In the genomic region with DNA sequence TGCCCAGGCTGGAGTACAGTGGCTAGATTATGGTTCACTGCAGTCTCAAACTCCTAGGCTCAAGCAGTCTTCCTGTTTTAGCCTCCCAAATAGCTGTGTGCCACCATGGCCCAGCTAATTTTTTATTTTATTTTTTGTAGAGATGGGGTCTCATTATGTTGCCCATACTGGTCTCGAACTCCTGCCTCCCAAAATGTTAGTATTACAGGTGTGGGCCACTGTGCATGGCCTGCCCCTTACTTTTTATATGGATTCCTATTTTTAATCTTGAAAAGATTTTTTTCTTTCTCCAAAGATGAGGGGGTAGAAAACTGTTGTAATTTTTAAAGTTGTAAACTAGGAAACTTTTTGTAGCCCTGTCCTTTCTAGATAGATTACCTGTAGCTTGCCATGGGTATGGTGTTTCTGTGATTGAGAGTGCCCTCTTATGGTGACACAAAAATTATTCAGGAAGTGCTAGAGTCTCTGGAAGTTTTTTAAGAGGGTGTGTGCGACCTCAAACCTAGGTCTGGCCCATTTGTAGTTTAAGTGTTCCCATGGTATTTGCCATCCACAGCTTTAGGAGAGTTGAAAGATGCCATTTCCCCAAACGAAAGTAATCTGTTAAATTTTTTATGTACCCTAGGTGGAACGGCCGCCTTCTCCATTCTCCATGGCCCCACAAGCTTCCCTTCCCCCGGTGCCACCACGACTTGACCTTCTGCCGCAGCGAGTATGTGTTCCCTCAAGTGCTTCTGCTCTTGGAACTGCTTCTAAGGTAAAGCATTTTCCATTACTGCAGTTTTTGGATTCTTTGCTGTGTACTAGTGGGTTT, we compare ENCODE assay signal across 9 cellular contexts. TPM values are rescaled to one million over a fixed set of nuclear protein-coding genes. Genes with fewer than 3 reads are reported as not detected.
A peak's percentile ranks its signal among the peaks of the same experiment; 100 is the strongest.
DNase-seq lines count a peak whose midpoint lies in the region; ATAC-seq and TF ChIP-seq lines count a peak whose summit lies in the region.
"Had no signal": no experiment of that assay in that cellular context is flagged by ENCODE, and none has a peak within 500 bp of the region (broad histone marks: within the 10 kb centered on the region; RNA-seq: fewer than 3 reads in every experiment).

No MANE protein-coding gene starts in this region.

- TF ChIP-seq POLR2A in upper lobe of left lung (IDR thresholded peaks at IDR 0.05) = no peak

- peaks cover 33% of the 10 kb centered on the region for H3K36me3 Mint-ChIP-seq in activated naive CD8-positive, alpha-beta T cell treated with anti-CD3 and anti-CD28 coated beads, Interleukin-2, amount 50 U/mL, for 24 hours (ENCODE audit: low read depth)

- H3K27me3 ChIP-seq in AG04450 (ENCODE audit: control insufficient read depth, insufficient read depth, low read length) = no peaks in the 10 kb centered on the region
- H3K27me3 ChIP-seq in upper lobe of left lung = no peaks in the 10 kb centered on the region

- no peak overlapping the region for H3K4me3 Mint-ChIP-seq in activated naive CD8-positive, alpha-beta T cell treated with anti-CD3 and anti-CD28 coated beads, Interleukin-2, amount 50 U/mL, for 24 hours

- H3K27ac Mint-ChIP-seq in activated naive CD8-positive, alpha-beta T cell treated with anti-CD3 and anti-CD28 coated beads, Interleukin-2, amount 50 U/mL, for 24 hours = peak overlapping the region; percentile 54

- TF ChIP-seq CTCF in AG04450 (IDR thresholded peaks at IDR 0.05; ENCODE audit: low read depth, low read length) = peak; percentile 47
- peak in 4 of 6 experiments; percentile 19 to 49 (median 26) for TF ChIP-seq CTCF in upper lobe of left lung (IDR thresholded peaks at IDR 0.05)

- no peaks in the 10 kb centered on the region for H3K4me1 ChIP-seq in upper lobe of left lung

- H3K4me1 Mint-ChIP-seq in activated naive CD8-positive, alpha-beta T cell treated with anti-CD3 and anti-CD28 coated beads, Interleukin-2, amount 50 U/mL, for 24 hours = peaks cover 13% of the 10 kb centered on the region

- H3K36me3 ChIP-seq in upper lobe of left lung = peaks cover 0 to 51% (median 23%) of the 10 kb centered on the region in 4 donors

- H3K27ac ChIP-seq in AG04450 (ENCODE audit: low read depth, low read length) = no peak overlapping the region
- H3K27ac ChIP-seq in upper lobe of left lung = no peak overlapping the region

- POLR2A ChIA-PET in AG04450 (lab: Yijun Ruan, JAX) = interaction anchor here (0.7 kb wide), 1 partner anchor 62 kb away, joined by 3 read pairs; no protein-coding TSS in a partner anchor

- H3K9me3 ChIP-seq in AG04450 (ENCODE audit: control insufficient read depth, insufficient read depth, low read length) (no peaks in the 10 kb centered on the region), upper lobe of left lung (no peaks in the 10 kb centered on the region)

- H3K4me3 ChIP-seq in AG04450 (ENCODE audit: low read depth, low read length) (no peak overlapping the region), upper lobe of left lung (no peak overlapping the region)

- H3K27me3 Mint-ChIP-seq in activated naive CD8-positive, alpha-beta T cell treated with anti-CD3 and anti-CD28 coated beads, Interleukin-2, amount 50 U/mL, for 24 hours = no peaks in the 10 kb centered on the region

- CTCF ChIA-PET in AG04450 (lab: Charles Lee) = interaction anchor here (0.6 to 2.5 kb wide), 10 partner anchors 9 to 190 kb away, joined by 3 to 22 read pairs (median 4); a partner anchor contains a TSS

- peak; percentile 92 for ATAC-seq in activated naive CD8-positive, alpha-beta T cell treated with anti-CD3 and anti-CD28 coated beads, Interleukin-2, amount 50 U/mL, for 24 hours
- peak in 1 of 2 donors; percentile 56 for ATAC-seq in upper lobe of left lung (ENCODE audit: low FRiP score in 2 of 2)

- no peaks in the 10 kb centered on the region for H3K9me3 Mint-ChIP-seq in activated naive CD8-positive, alpha-beta T cell treated with anti-CD3 and anti-CD28 coated beads, Interleukin-2, amount 50 U/mL, for 24 hours

- WGBS in upper lobe of left lung, 2 donors = 66 to 68% methylated on average over 9 of the region's 9 CpGs

- no peak for TF ChIP-seq EP300 in upper lobe of left lung (IDR thresholded peaks at IDR 0.05)

- DNase-seq in AG04450 (ENCODE audit: low read depth, low spot score) (no peak), ELF-1 (ENCODE audit: low read depth, low spot score) (peak; percentile 5), NAMALWA (ENCODE audit: low spot score) (peak; percentile 69), iPS DF 4.7 (ENCODE audit: extremely low read depth, low spot score) (peak; percentile 5), upper lobe of left lung (no peak), GDM1 (lab: John Stamatoyannopoulos, UW) (no peak), NCI-H1048 (lab: John Stamatoyannopoulos, UW) (no peak)
- DNase-seq in activated naive CD8-positive, alpha-beta T cell treated with anti-CD3 and anti-CD28 coated beads, Interleukin-2, amount 50 U/mL, for 24 hours = no peak

RNA-seq across cellular contexts. Expression of a gene that starts 32.4 kb away (rescaled TPM):
- polyA plus RNA-seq in AG04450 (2011; rRNA removed) = 41.9 and 53.4 TPM in 2 replicates
- polyA minus RNA-seq in AG04450 (2011; rRNA and poly(A)+ RNA removed) = 33.6 and 38.8 TPM in 2 replicates
- total RNA-seq in upper lobe of left lung = 100 to 1,000 TPM in 3 of 6 donors, 10 to 100 TPM in 3; 39.8 to 222 (median 76.5) TPM

RNA-seq across cellular contexts. Expression of a gene that starts 49.8 kb away (rescaled TPM):
- 27.1 and 35.3 TPM in 2 replicates for polyA plus RNA-seq in AG04450 (2011; rRNA removed)
- 38.4 and 59.5 TPM in 2 replicates for polyA minus RNA-seq in AG04450 (2011; rRNA and poly(A)+ RNA removed)
- 10 to 100 TPM in 5 of 6 donors, 1 to 10 TPM in 1; 5.2 to 25.5 (median 14.8) TPM for total RNA-seq in upper lobe of left lung

RNA-seq across cellular contexts. Expression of a gene that starts 56.1 kb away (rescaled TPM):
- polyA plus RNA-seq in AG04450 (2011; rRNA removed) = 8.3 and 10.9 TPM in 2 replicates
- polyA minus RNA-seq in AG04450 (2011; rRNA and poly(A)+ RNA removed) = 4.3 and 4.9 TPM in 2 replicates
- 10 to 100 TPM; 10.5 to 57.2 (median 26.4) TPM for total RNA-seq in upper lobe of left lung
- polyA plus RNA-seq: neural cell had no signal

Comparison
In these comparisons a context has a peak if more than half of its experiments do, and no peak if none do; other contexts are left out.
1. DNase-seq: peak in ELF-1 (single experiment), NAMALWA (single experiment) and iPS DF 4.7 (single experiment); none in AG04450 (single experiment), activated naive CD8-positive, alpha-beta T cell treated with anti-CD3 and anti-CD28 coated beads, Interleukin-2, amount 50 U/mL, for 24 hours (single experiment), upper lobe of left lung (0 of 2), GDM1 (single experiment) and NCI-H1048 (single experiment).